In genomic region chr3:27877122-27878011, GRCh38 we compare ENCODE assay signal across 1 cellular context.
TF ChIP-seq lines count a peak whose summit lies in the region.

No MANE protein-coding gene starts in this region.

TF ChIP-seq in WTC11, 78 proteins besides CTCF, POLR2A, EP300 and RAD21 (continued from another document):
- TF ChIP-seq E2F4 (CRISPR knock-in tag; IDR thresholded peaks at IDR 0.05; ENCODE audit: borderline replicate concordance, low read depth) (no peak), RELA (CRISPR knock-in tag; IDR thresholded peaks at IDR 0.05; ENCODE audit: borderline replicate concordance) (no peak), SP1 (CRISPR knock-in tag; conservative IDR thresholded peaks at IDR 0.05) (no peak), ELF4 (CRISPR knock-in tag; IDR thresholded peaks at IDR 0.05; ENCODE audit: low read depth) (no peak), ZNF423 (CRISPR knock-in tag; IDR thresholded peaks at IDR 0.05) (0 out of 2 replicates have a peak, but pooled peaks have one; percentile 21), ATF6 (CRISPR knock-in tag; IDR thresholded peaks at IDR 0.05) (no peak), ZNF396 (CRISPR knock-in tag; IDR thresholded peaks at IDR 0.05; ENCODE audit: borderline replicate concordance) (peak; percentile 88; the same call in 1 of the 2 replicates), PRDM15 (CRISPR knock-in tag; IDR thresholded peaks at IDR 0.05) (no peak), ZNF219 (CRISPR knock-in tag; IDR thresholded peaks at IDR 0.05; ENCODE audit: borderline replicate concordance) (no peak), NR3C1 (CRISPR knock-in tag; conservative IDR thresholded peaks at IDR 0.05; ENCODE audit: low read depth) (no peak), IRF2 (CRISPR knock-in tag; IDR thresholded peaks at IDR 0.05; ENCODE audit: borderline replicate concordance, low read depth) (no peak), ZNF532 (CRISPR knock-in tag; IDR thresholded peaks at IDR 0.05; ENCODE audit: borderline replicate concordance) (0 out of 2 replicates have a peak, but pooled peaks have one; percentile 40), MLX (CRISPR knock-in tag; IDR thresholded peaks at IDR 0.05) (no peak), ESRRA (CRISPR knock-in tag; IDR thresholded peaks at IDR 0.05; ENCODE audit: borderline replicate concordance) (no peak), FOXK1 (CRISPR knock-in tag; IDR thresholded peaks at IDR 0.05) (no peak), TP53 (CRISPR knock-in tag; IDR thresholded peaks at IDR 0.05) (no peak), MXD4 (CRISPR knock-in tag; IDR thresholded peaks at IDR 0.05; ENCODE audit: borderline replicate concordance) (no peak), IRF1 (CRISPR knock-in tag; IDR thresholded peaks at IDR 0.05) (no peak), ZSCAN18 (CRISPR knock-in tag; IDR thresholded peaks at IDR 0.05) (peak; percentile 93), NFATC4 (CRISPR knock-in tag; IDR thresholded peaks at IDR 0.05) (no peak), ATF3 (CRISPR knock-in tag; conservative IDR thresholded peaks at IDR 0.05) (no peak)
TF ChIP-seq in WTC11: peak in this region for 4.
